In genomic region chr18:57353940-57354461, GRCh38 we compare ENCODE assay signal across 8 cellular contexts. TPM values are rescaled to one million over a fixed set of nuclear protein-coding genes. Genes with fewer than 3 reads are reported as not detected.
DNase-seq lines count a peak whose midpoint lies in the region; ATAC-seq and TF ChIP-seq lines count a peak whose summit lies in the region.

No MANE protein-coding gene starts in this region.

- H3K27me3 Mint-ChIP-seq in GM23338 (ENCODE audit: insufficient read depth, low read depth, poor library complexity) = peaks cover 26% of the 10 kb centered on the region
- H3K27me3 Mint-ChIP-seq in stimulated activated naive CD8-positive, alpha-beta T cell treated with anti-CD3 and anti-CD28 coated beads, Interleukin-15, amount 100 ng/mL, for 72 hours = peaks cover 66% of the 10 kb centered on the region
- H3K27me3 Mint-ChIP-seq in CD8-positive, alpha-beta memory T cell = peaks cover 42 to 65% of the 10 kb centered on the region in 2 donors

- H3K9ac ChIP-seq in iPS-18a (ENCODE audit: low read length) = peak overlapping the region; percentile 55

- DNase-seq in AG08395 (ENCODE audit: low spot score) (peak; percentile 74), GM23338 (ENCODE audit: low spot score) (peak; percentile 90), amniotic epithelial cell (ENCODE audit: low read depth) (peak; percentile 12), NCI-H345 treated with DMSO at 0.1 percent for 48 hours (lab: John Stamatoyannopoulos, UW; ENCODE audit: unreplicated experiment) (no peak), T-helper 9 cell (no peak)
- DNase-seq in stimulated activated naive CD8-positive, alpha-beta T cell treated with anti-CD3 and anti-CD28 coated beads, Interleukin-15, amount 100 ng/mL, for 72 hours = peak; percentile 13 to 29
- DNase-seq in CD8-positive, alpha-beta memory T cell = no peak

- H4K20me1 ChIP-seq in GM23338 (replicated peaks; ENCODE audit: insufficient read depth) = no peaks in the 10 kb centered on the region

- H3K4me3 ChIP-seq in GM23338 = peak overlapping the region; percentile 90
- H3K4me3 ChIP-seq in iPS-18a (ENCODE audit: low read length) = peak overlapping the region; percentile 85
- H3K4me3 ChIP-seq in CD8-positive, alpha-beta memory T cell (ENCODE audit: low read length) = no peak overlapping the region

- H3K36me3 ChIP-seq in GM23338 (ENCODE audit: insufficient read depth) = no peaks in the 10 kb centered on the region
- H3K36me3 ChIP-seq in iPS-18a (ENCODE audit: control insufficient read depth, low read depth, low read length) = no peaks in the 10 kb centered on the region
- H3K36me3 ChIP-seq in CD8-positive, alpha-beta memory T cell (ENCODE audit: insufficient read depth, low read length) = no peaks in the 10 kb centered on the region

- H3K27me3 ChIP-seq in GM23338 (ENCODE audit: insufficient read depth) = peaks cover 39% of the 10 kb centered on the region
- peaks cover 27% of the 10 kb centered on the region for H3K27me3 ChIP-seq in iPS-18a (ENCODE audit: control insufficient read depth, insufficient read depth, low read length)
- no peaks in the 10 kb centered on the region for H3K27me3 ChIP-seq in CD8-positive, alpha-beta memory T cell (ENCODE audit: insufficient read depth, low read length, poor library complexity, severe bottlenecking)

- ATAC-seq in GM23338 = peak; percentile 85
- ATAC-seq in stimulated activated naive CD8-positive, alpha-beta T cell treated with anti-CD3 and anti-CD28 coated beads, Interleukin-15, amount 100 ng/mL, for 72 hours = no peak

- no peak overlapping the region for H3K27ac ChIP-seq in GM23338 (ENCODE audit: low read depth)
- H3K27ac ChIP-seq in iPS-18a (ENCODE audit: low read length) = no peak overlapping the region
- H3K27ac ChIP-seq in CD8-positive, alpha-beta memory T cell (ENCODE audit: low read depth, low read length) = no peak overlapping the region

- peak overlapping the region; percentile 86 for H3K4me2 ChIP-seq in GM23338

- no peaks in the 10 kb centered on the region for H3K36me3 Mint-ChIP-seq in GM23338 (ENCODE audit: low read depth)
- H3K36me3 Mint-ChIP-seq in CD8-positive, alpha-beta memory T cell = peaks cover 0 to 2% (median 0%) of the 10 kb centered on the region in 3 donors

- CTCF ChIA-PET in CD8-positive, alpha-beta memory T cell (lab: Charles Lee) = no interaction called here

- no peaks in the 10 kb centered on the region for H3K9me3 ChIP-seq in iPS-18a (ENCODE audit: control insufficient read depth, low read depth, low read length)
- H3K9me3 ChIP-seq in CD8-positive, alpha-beta memory T cell (ENCODE audit: low read length) = no peaks in the 10 kb centered on the region

- no peak overlapping the region; the same call in 1 of the 2 replicates for H3K27ac Mint-ChIP-seq in GM23338
- no peak overlapping the region for H3K27ac Mint-ChIP-seq in stimulated activated naive CD8-positive, alpha-beta T cell treated with anti-CD3 and anti-CD28 coated beads, Interleukin-15, amount 100 ng/mL, for 72 hours
- no peak overlapping the region for H3K27ac Mint-ChIP-seq in CD8-positive, alpha-beta memory T cell

- no peaks in the 10 kb centered on the region for H3K79me2 ChIP-seq in GM23338 (replicated peaks; ENCODE audit: insufficient read depth)

- H3K4me3 Mint-ChIP-seq in GM23338 = peak overlapping the region; percentile 93
- H3K4me3 Mint-ChIP-seq in stimulated activated naive CD8-positive, alpha-beta T cell treated with anti-CD3 and anti-CD28 coated beads, Interleukin-15, amount 100 ng/mL, for 72 hours = peak overlapping the region in 1 of 2 donors; percentile 8
- no peak overlapping the region for H3K4me3 Mint-ChIP-seq in CD8-positive, alpha-beta memory T cell

- H2AFZ ChIP-seq in GM23338 = peak overlapping the region; percentile 98

- no peak for TF ChIP-seq CTCF in GM23338 (conservative IDR thresholded peaks at IDR 0.05; ENCODE audit: low read depth in 2 of 2)

- H3K9me2 ChIP-seq in GM23338 (ENCODE audit: insufficient read depth) = no peaks in the 10 kb centered on the region

- H3F3A ChIP-seq in GM23338 (replicated peaks; ENCODE audit: low read depth) = no peaks in the 10 kb centered on the region

- peaks cover 11% of the 10 kb centered on the region for H3K4me1 Mint-ChIP-seq in GM23338
- peaks cover 18% of the 10 kb centered on the region for H3K4me1 Mint-ChIP-seq in stimulated activated naive CD8-positive, alpha-beta T cell treated with anti-CD3 and anti-CD28 coated beads, Interleukin-15, amount 100 ng/mL, for 72 hours
- no peaks in the 10 kb centered on the region for H3K4me1 Mint-ChIP-seq in CD8-positive, alpha-beta memory T cell

- H3K4me1 ChIP-seq in GM23338 (ENCODE audit: insufficient read depth) (peaks cover 11% of the 10 kb centered on the region), iPS-18a (ENCODE audit: control insufficient read depth, low read depth, low read length) (peaks cover 5% of the 10 kb centered on the region)
- no peaks in the 10 kb centered on the region for H3K4me1 ChIP-seq in CD8-positive, alpha-beta memory T cell (ENCODE audit: insufficient read depth, low read length)

- POLR2A ChIA-PET in CD8-positive, alpha-beta memory T cell (lab: Charles Lee) = no interaction called here

- no peaks in the 10 kb centered on the region; the same call in 2 of the 3 replicates for H3K9me3 Mint-ChIP-seq in GM23338
- peaks cover 0 to 6% of the 10 kb centered on the region in 2 donors for H3K9me3 Mint-ChIP-seq in stimulated activated naive CD8-positive, alpha-beta T cell treated with anti-CD3 and anti-CD28 coated beads, Interleukin-15, amount 100 ng/mL, for 72 hours
- peaks cover 0 to 17% (median 7%) of the 10 kb centered on the region in 5 donors for H3K9me3 Mint-ChIP-seq in CD8-positive, alpha-beta memory T cell

TF ChIP-seq in GM23338, 12 proteins besides CTCF, POLR2A, EP300 and RAD21:
- no peak for TF ChIP-seq NANOG (IDR thresholded peaks at IDR 0.05; ENCODE audit: borderline replicate concordance)
- TF ChIP-seq CREB1 (CRISPR knock-in tag; IDR thresholded peaks at IDR 0.05; ENCODE audit: low read depth) = 0 out of 2 replicates have a peak, but pooled peaks have one; percentile 33
- TF ChIP-seq ETS1 (IDR thresholded peaks at IDR 0.05) = no peak
- TF ChIP-seq REST (IDR thresholded peaks at IDR 0.05; ENCODE audit: unreplicated experiment) = peak; percentile 95
- peak; percentile 51 for TF ChIP-seq POLR2AphosphoS5 (IDR thresholded peaks at IDR 0.05; ENCODE audit: low read depth)

RNA-seq across cellular contexts. Expression of gene ST8SIA3, which starts 1.6 kb away (rescaled TPM):
- total RNA-seq in GM23338 (2014; rRNA removed; shearing (Covaris generic)) = 2.2 and 2.9 TPM in 2 replicates
- 1.2 and 1.3 TPM in 2 replicates for polyA plus RNA-seq in GM23338 (2016; fragmentation: Nextera tagmentation; extraction: Ambion mirVana)
- total RNA-seq in CD8-positive, alpha-beta memory T cell = not detected
- polyA plus RNA-seq in CD8-positive, alpha-beta memory T cell = not detected

Comparison
In these comparisons a context has a peak if more than half of its experiments do, and no peak if none do; other contexts are left out.
1. DNase-seq: peak in AG08395 (single experiment), GM23338 (single experiment), amniotic epithelial cell (single experiment) and stimulated activated naive CD8-positive, alpha-beta T cell treated with anti-CD3 and anti-CD28 coated beads, Interleukin-15, amount 100 ng/mL, for 72 hours (2 of 2); none in NCI-H345 treated with DMSO at 0.1 percent for 48 hours (single experiment), CD8-positive, alpha-beta memory T cell (0 of 5) and T-helper 9 cell (single experiment).